12 cellular contexts compared by ENCODE assay signal in the genomic region with DNA sequence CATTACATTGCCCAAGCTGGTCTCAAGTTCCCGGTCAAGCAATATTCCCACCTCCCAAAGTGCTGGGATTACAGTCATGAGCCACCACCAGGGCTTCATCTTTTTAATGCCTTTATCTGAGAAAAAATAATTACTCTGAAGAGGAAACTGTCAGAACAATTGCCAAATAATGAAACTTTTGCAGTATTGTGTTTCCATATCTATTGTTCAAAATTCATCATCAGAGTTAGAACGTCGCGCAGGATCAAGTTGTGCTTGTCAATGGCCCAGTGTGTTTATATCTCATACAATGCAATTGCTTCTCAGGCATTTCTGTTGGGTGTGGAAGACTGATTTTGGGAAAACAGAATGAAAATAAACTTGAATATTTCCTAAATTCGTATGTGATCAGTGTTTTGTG.
A peak's percentile ranks its signal among the peaks of the same experiment; 100 is the strongest.
DNase-seq lines count a peak whose midpoint lies in the region; ATAC-seq and TF ChIP-seq lines count a peak whose summit lies in the region.
"Had no signal": no experiment of that assay in that cellular context is flagged by ENCODE, and none has a peak within 500 bp of the region (broad histone marks: within the 10 kb centered on the region; RNA-seq: fewer than 3 reads in every experiment).

No MANE protein-coding gene starts in this region.

- intact Hi-C loops in ovary (cut with DNase I): loop anchor here in 1 of 4 donors (10.0 kb wide), 1 partner anchor 140 kb away; the partner anchor contains the start of gene ARID5B

- peak overlapping the region; percentile 74 for H3K4me3 ChIP-seq in CD4-positive, CD25-positive, alpha-beta regulatory T cell (ENCODE audit: low read depth, low read length)
- H3K4me3 ChIP-seq in trophoblast cell (ENCODE audit: low read depth, low read length) (no peak overlapping the region), ovary (no peak overlapping the region)

- H3K27me3 ChIP-seq in CD4-positive, CD25-positive, alpha-beta regulatory T cell (ENCODE audit: control insufficient read depth, insufficient read depth, low read length): no peaks in the 10 kb centered on the region
- H3K27me3 ChIP-seq in trophoblast cell (ENCODE audit: insufficient read depth, low read length): no peaks in the 10 kb centered on the region
- H3K27me3 ChIP-seq in ovary: no peaks in the 10 kb centered on the region

- TF ChIP-seq CTCF in ovary (IDR thresholded peaks at IDR 0.05): no peak

- H3K14ac ChIP-seq in trophoblast cell (ENCODE audit: low read length): no peak overlapping the region

- no peak overlapping the region for H4K12ac ChIP-seq in trophoblast cell (ENCODE audit: low read depth, low read length)

- peaks cover 3% of the 10 kb centered on the region for H3K36me3 Mint-ChIP-seq in CD4-positive, CD25-positive, alpha-beta regulatory T cell
- peaks cover 6% of the 10 kb centered on the region for H3K36me3 Mint-ChIP-seq in IgD-negative memory B cell
- H3K36me3 Mint-ChIP-seq in activated naive CD8-positive, alpha-beta T cell treated with anti-CD3 and anti-CD28 coated beads for 36 hours: peaks cover 66% of the 10 kb centered on the region

- H3K4ac ChIP-seq in trophoblast cell (ENCODE audit: low read depth, low read length): no peak overlapping the region

- H2AFZ ChIP-seq in trophoblast cell (ENCODE audit: insufficient read depth, low read length, poor library complexity): no peak overlapping the region

- ATAC-seq in CD4-positive, CD25-positive, alpha-beta regulatory T cell (ENCODE audit: low read depth in 2 of 2): no peak
- ATAC-seq in esophagus mucosa: no peak

- peak overlapping the region; percentile 95 for H3K27ac ChIP-seq in CD4-positive, CD25-positive, alpha-beta regulatory T cell (ENCODE audit: insufficient read depth, low read length, poor library complexity, severe bottlenecking)
- H3K27ac ChIP-seq in trophoblast cell (ENCODE audit: low read depth, low read length): no peak overlapping the region
- H3K27ac ChIP-seq in ovary: no peak overlapping the region
- H3K27ac ChIP-seq: HL-60 had no signal

- H4K91ac ChIP-seq in trophoblast cell (ENCODE audit: low read depth, low read length): peak overlapping the region; percentile 83

- H3K27ac Mint-ChIP-seq in CD4-positive, CD25-positive, alpha-beta regulatory T cell: peak overlapping the region; percentile 95 to 100 (median 95)
- peak overlapping the region; percentile 81 to 98 (median 96) for H3K27ac Mint-ChIP-seq in IgD-negative memory B cell
- H3K27ac Mint-ChIP-seq in activated naive CD8-positive, alpha-beta T cell treated with anti-CD3 and anti-CD28 coated beads for 36 hours: peak overlapping the region; percentile 98

- peaks cover 24% of the 10 kb centered on the region for H3K79me1 ChIP-seq in trophoblast cell (ENCODE audit: low read length)

- no peak for TF ChIP-seq EP300 in ovary (IDR thresholded peaks at IDR 0.05)

- no peaks in the 10 kb centered on the region for H3K9me3 ChIP-seq in CD4-positive, CD25-positive, alpha-beta regulatory T cell (ENCODE audit: control insufficient read depth in 2 of 2, low read length in 2 of 2)
- H3K9me3 ChIP-seq in trophoblast cell (ENCODE audit: insufficient read depth, low read depth, low read length) (no peaks in the 10 kb centered on the region), ovary (no peaks in the 10 kb centered on the region)

- peak overlapping the region; percentile 64 for H2BK5ac ChIP-seq in trophoblast cell (ENCODE audit: low read depth, low read length, poor library complexity)

- H3K4me2 ChIP-seq in trophoblast cell (ENCODE audit: low read length): no peak overlapping the region

- no peak overlapping the region for H3K23ac ChIP-seq in trophoblast cell (ENCODE audit: low read length)

- no peak for TF ChIP-seq POLR2A in ovary (IDR thresholded peaks at IDR 0.05)

- H3K27me3 Mint-ChIP-seq in CD4-positive, CD25-positive, alpha-beta regulatory T cell: no peaks in the 10 kb centered on the region
- H3K27me3 Mint-ChIP-seq in IgD-negative memory B cell: no peaks in the 10 kb centered on the region
- no peaks in the 10 kb centered on the region for H3K27me3 Mint-ChIP-seq in activated naive CD8-positive, alpha-beta T cell treated with anti-CD3 and anti-CD28 coated beads for 36 hours

- H3K4me3 Mint-ChIP-seq in CD4-positive, CD25-positive, alpha-beta regulatory T cell: peak overlapping the region; percentile 71 to 93 (median 82)
- H3K4me3 Mint-ChIP-seq in IgD-negative memory B cell: peak overlapping the region in 3 of 4 donors; percentile 80 to 92 (median 89)
- no peak overlapping the region for H3K4me3 Mint-ChIP-seq in activated naive CD8-positive, alpha-beta T cell treated with anti-CD3 and anti-CD28 coated beads for 36 hours

- peak overlapping the region; percentile 79 for H2BK12ac ChIP-seq in trophoblast cell (ENCODE audit: low read length)

- peaks cover 97% of the 10 kb centered on the region for H3K4me1 ChIP-seq in CD4-positive, CD25-positive, alpha-beta regulatory T cell (ENCODE audit: control insufficient read depth, insufficient read depth, low read length, poor library complexity, severe bottlenecking)
- H3K4me1 ChIP-seq in trophoblast cell (ENCODE audit: control insufficient read depth in 1 of 2, insufficient read depth in 2 of 2, low read length in 2 of 2): peaks cover 17 to 28% of the 10 kb centered on the region in 2 experiments
- peaks cover 11% of the 10 kb centered on the region for H3K4me1 ChIP-seq in ovary (ENCODE audit: insufficient read depth)

- H4K8ac ChIP-seq in trophoblast cell (ENCODE audit: low read depth, low read length): no peak overlapping the region

- DNase-seq in CD4-positive, CD25-positive, alpha-beta regulatory T cell: no peak
- DNase-seq in activated naive CD8-positive, alpha-beta T cell treated with anti-CD3 and anti-CD28 coated beads for 36 hours: no peak
- DNase-seq in trophoblast cell (no peak), NCI-H1048 (lab: John Stamatoyannopoulos, UW) (no peak), NCI-H2081 treated with DMSO at 0.1 percent for 48 hours (lab: John Stamatoyannopoulos, UW) (no peak), ovary (no peak)
- DNase-seq: activated gamma-delta T cell, cortex of kidney, NCI-H1417 had no signal

- H3K18ac ChIP-seq in trophoblast cell (ENCODE audit: low read length): no peak overlapping the region

- no CpG with 5 or more reads among the region's 5 CpGs for WGBS in trophoblast cell (ENCODE audit: extremely low coverage, insufficient coverage, insufficient read length)
- WGBS in ovary, 3 donors: 87 to 94% (median 92%) methylated on average over 5 of the region's 5 CpGs

- no peak overlapping the region for H3K9ac ChIP-seq in trophoblast cell (ENCODE audit: low read length)

- peaks cover 0 to 1% (median 0%) of the 10 kb centered on the region in 7 donors for H3K9me3 Mint-ChIP-seq in CD4-positive, CD25-positive, alpha-beta regulatory T cell
- no peaks in the 10 kb centered on the region for H3K9me3 Mint-ChIP-seq in IgD-negative memory B cell
- peaks cover 3% of the 10 kb centered on the region for H3K9me3 Mint-ChIP-seq in activated naive CD8-positive, alpha-beta T cell treated with anti-CD3 and anti-CD28 coated beads for 36 hours

- H2AK5ac ChIP-seq in trophoblast cell (ENCODE audit: low read length): no peak overlapping the region

- peaks cover 48 to 96% (median 76%) of the 10 kb centered on the region in 4 donors for H3K4me1 Mint-ChIP-seq in CD4-positive, CD25-positive, alpha-beta regulatory T cell
- H3K4me1 Mint-ChIP-seq in IgD-negative memory B cell: peaks cover 63 to 88% (median 80%) of the 10 kb centered on the region in 3 donors
- peaks cover 90% of the 10 kb centered on the region for H3K4me1 Mint-ChIP-seq in activated naive CD8-positive, alpha-beta T cell treated with anti-CD3 and anti-CD28 coated beads for 36 hours

- H2BK120ac ChIP-seq in trophoblast cell (ENCODE audit: insufficient read depth, low read length, poor library complexity): no peak overlapping the region

- no peaks in the 10 kb centered on the region for H3K79me2 ChIP-seq in trophoblast cell (ENCODE audit: control insufficient read depth, insufficient read depth, low read length, poor library complexity)

- H3K36me3 ChIP-seq in CD4-positive, CD25-positive, alpha-beta regulatory T cell (ENCODE audit: control insufficient read depth, insufficient read depth, low read length): no peaks in the 10 kb centered on the region
- H3K36me3 ChIP-seq in trophoblast cell (ENCODE audit: control insufficient read depth in 1 of 2, insufficient read depth in 2 of 2, low read length in 2 of 2): no peaks in the 10 kb centered on the region
- no peaks in the 10 kb centered on the region for H3K36me3 ChIP-seq in ovary
